ENCODE assay signal across 27 cellular contexts in genomic region chr19:54279441-54279962, GRCh38. TPM values are rescaled to one million over a fixed set of nuclear protein-coding genes. Genes with fewer than 3 reads are reported as not detected.
DNase-seq lines count a peak whose midpoint lies in the region; ATAC-seq and TF ChIP-seq lines count a peak whose summit lies in the region.
"Had no signal": no experiment of that assay in that cellular context is flagged by ENCODE, and none has a peak within 500 bp of the region (broad histone marks: within the 10 kb centered on the region; RNA-seq: fewer than 3 reads in every experiment).

No MANE protein-coding gene starts in this region.

- no peaks in the 10 kb centered on the region for H3K27me3 ChIP-seq in BLaER1
- H3K27me3 ChIP-seq in neutrophil, result no peaks in the 10 kb centered on the region
- peaks cover 0 to 18% (median 9%) of the 10 kb centered on the region in 5 donors for H3K27me3 ChIP-seq in subcutaneous abdominal adipose tissue (ENCODE audit: control insufficient read depth in 5 of 5, insufficient read depth in 4 of 5, low read length in 5 of 5)
- H3K27me3 ChIP-seq in naive thymus-derived CD4-positive, alpha-beta T cell (ENCODE audit: control insufficient read depth in 2 of 2, insufficient read depth in 2 of 2, low read length in 2 of 2), result no peaks in the 10 kb centered on the region

- intact Hi-C loops in naive thymus-derived CD4-positive, alpha-beta T cell (cut with micrococcal nuclease), result no loop called here

- H3K27me3 Mint-ChIP-seq in naive thymus-derived CD4-positive, alpha-beta T cell, result peaks cover 27 to 49% (median 28%) of the 10 kb centered on the region in 5 donors

- H3K4me1 ChIP-seq in BLaER1 (peaks cover 78% of the 10 kb centered on the region), neutrophil (ENCODE audit: control insufficient read depth in 1 of 2, insufficient read depth in 1 of 2, low read depth in 1 of 2, low read length in 1 of 2) (peaks cover 65 to 79% of the 10 kb centered on the region in 2 experiments), subcutaneous abdominal adipose tissue (ENCODE audit: control insufficient read depth in 5 of 5, insufficient read depth in 5 of 5, low read length in 5 of 5) (peaks cover 0 to 23% (median 5%) of the 10 kb centered on the region in 5 donors)
- H3K4me1 ChIP-seq in naive thymus-derived CD4-positive, alpha-beta T cell (ENCODE audit: control insufficient read depth in 2 of 2, insufficient read depth in 2 of 2, low read length in 2 of 2), result no peaks in the 10 kb centered on the region

- H3K4me1 Mint-ChIP-seq in naive thymus-derived CD4-positive, alpha-beta T cell, result peaks cover 0 to 11% (median under 1%) of the 10 kb centered on the region in 7 donors

- no peaks in the 10 kb centered on the region for H3K9me3 Mint-ChIP-seq in naive thymus-derived CD4-positive, alpha-beta T cell

- peaks cover 0 to 5% (median 0%) of the 10 kb centered on the region in 5 donors for H3K36me3 Mint-ChIP-seq in naive thymus-derived CD4-positive, alpha-beta T cell

- no peaks in the 10 kb centered on the region for H4K20me1 ChIP-seq in BLaER1

- POLR2A ChIA-PET in naive thymus-derived CD4-positive, alpha-beta T cell (lab: Charles Lee), result no interaction called here

- H3K36me3 ChIP-seq in BLaER1 (no peaks in the 10 kb centered on the region), neutrophil (peaks cover 54% of the 10 kb centered on the region), subcutaneous abdominal adipose tissue (ENCODE audit: control insufficient read depth in 5 of 5, insufficient read depth in 5 of 5, low read length in 5 of 5) (no peaks in the 10 kb centered on the region)
- no peaks in the 10 kb centered on the region for H3K36me3 ChIP-seq in naive thymus-derived CD4-positive, alpha-beta T cell (ENCODE audit: control insufficient read depth in 2 of 3, insufficient read depth in 3 of 3, low read length in 3 of 3)

- no peak overlapping the region for H3K4me3 Mint-ChIP-seq in naive thymus-derived CD4-positive, alpha-beta T cell

- H3K4me2 ChIP-seq in BLaER1, result peak overlapping the region; percentile 80

- H3K27ac Mint-ChIP-seq in naive thymus-derived CD4-positive, alpha-beta T cell, result no peak overlapping the region

- H3K27ac ChIP-seq in BLaER1 (peak overlapping the region; percentile 99), coronary artery (no peak overlapping the region), neutrophil (peak overlapping the region; percentile 98), subcutaneous abdominal adipose tissue (ENCODE audit: low read depth, low read length) (no peak overlapping the region)
- no peak overlapping the region for H3K27ac ChIP-seq in naive thymus-derived CD4-positive, alpha-beta T cell (ENCODE audit: low read depth, low read length)
- H3K27ac ChIP-seq: RWPE1 had no signal

- CTCF ChIA-PET in naive thymus-derived CD4-positive, alpha-beta T cell (lab: Charles Lee), result no interaction called here

- H3K4me3 ChIP-seq in BLaER1 (peak overlapping the region; percentile 62; the same call in 1 of the 2 replicates), coronary artery (peak overlapping the region; percentile 44), neutrophil (ENCODE audit: low read depth in 1 of 2, low read length in 1 of 2) (peak overlapping the region; percentile 73 to 88), subcutaneous abdominal adipose tissue (ENCODE audit: low read depth in 1 of 5, low read length in 5 of 5) (peak overlapping the region in 4 of 5 donors; percentile 11 to 60 (median 48))
- no peak overlapping the region for H3K4me3 ChIP-seq in naive thymus-derived CD4-positive, alpha-beta T cell (ENCODE audit: low read length)

- DNase-seq in coronary artery (ENCODE audit: low spot score) (no peak), HT-29 (ENCODE audit: low spot score) (no peak)
- no peak for DNase-seq in naive thymus-derived CD4-positive, alpha-beta T cell
- DNase-seq: C1 segment of cervical spinal cord, Calu3, DMS79 treated with DMSO at 0.1 percent for 48 hours, GF-D8, HCEC 1CT, Karpas-422, NCI-H1092, NCI-H1417 treated with DMSO at 0.1 percent for 48 hours, NCI-H1694 treated with DMSO at 0.1 percent for 48 hours, NCI-H2081, NCI-H2227 treated with DMSO at 0.1 percent for 48 hours, NCI-H526 treated with DMSO at 0.1 percent for 48 hours, SHP77 had no signal

- TF ChIP-seq CTCF in coronary artery (IDR thresholded peaks at IDR 0.05) (no peak), neutrophil (IDR thresholded peaks at IDR 0.05) (no peak)

- no peak for ATAC-seq in HG03039 (IDR thresholded peaks at IDR 0.05; ENCODE audit: unreplicated experiment)
- no peak for ATAC-seq in naive thymus-derived CD4-positive, alpha-beta T cell
- ATAC-seq: HepG2 had no signal

- H3K9me3 ChIP-seq in BLaER1 (no peaks in the 10 kb centered on the region), neutrophil (no peaks in the 10 kb centered on the region), subcutaneous abdominal adipose tissue (ENCODE audit: control insufficient read depth in 5 of 5, low read length in 5 of 5) (no peaks in the 10 kb centered on the region)
- H3K9me3 ChIP-seq in naive thymus-derived CD4-positive, alpha-beta T cell (ENCODE audit: control insufficient read depth in 2 of 3, low read length in 3 of 3), result no peaks in the 10 kb centered on the region

- H3K9ac ChIP-seq in BLaER1, result peak overlapping the region; percentile 86
- H3K9ac ChIP-seq in subcutaneous abdominal adipose tissue (ENCODE audit: low read length in 5 of 5), result no peak overlapping the region

RNA-seq across cellular contexts. Expression of gene LILRB2, which starts 1.4 kb away (rescaled TPM):
- total RNA-seq in naive thymus-derived CD4-positive, alpha-beta T cell, result 100 to 1,000 TPM in 1 of 5 experiments, 10 to 100 TPM in 1, 1 to 10 TPM in 2, not detected in 1; 1.5 to 131 (median 6.0) TPM
- under 1 TPM in 1 of 2 donors, not detected in 1; 0.12 TPM for polyA plus RNA-seq in naive thymus-derived CD4-positive, alpha-beta T cell
- not detected in 2 replicates for total RNA-seq in HT-29 (2014; rRNA removed; shearing (Covaris generic))
- total RNA-seq: A172, Calu3, H1, HepG2, HT1080, NCI-H460, SK-MEL-5 had no signal
- polyA plus RNA-seq: H1, HepG2 had no signal

RNA-seq across cellular contexts. Expression of gene LILRB5, which starts 22.4 kb away (rescaled TPM):
- total RNA-seq in naive thymus-derived CD4-positive, alpha-beta T cell, result 1 to 10 TPM in 3 of 5 experiments, under 1 TPM in 1, not detected in 1; 0.08 to 1.8 (median 1.2) TPM
- not detected for polyA plus RNA-seq in naive thymus-derived CD4-positive, alpha-beta T cell
- 0.08 TPM in 1 of 2 replicates, not detected in the other for total RNA-seq in HT-29 (2014; rRNA removed; shearing (Covaris generic))
- total RNA-seq: A172, Calu3, H1, HepG2, HT1080, NCI-H460, SK-MEL-5 had no signal
- polyA plus RNA-seq: HepG2 had no signal

RNA-seq across cellular contexts. Expression of gene LILRA5, which starts 33.5 kb away (rescaled TPM):
- total RNA-seq in naive thymus-derived CD4-positive, alpha-beta T cell, result 10 to 100 TPM in 1 of 5 experiments, 1 to 10 TPM in 1, under 1 TPM in 2, not detected in 1; 0.32 to 82.1 (median 5.1) TPM
- polyA plus RNA-seq in naive thymus-derived CD4-positive, alpha-beta T cell, result under 1 TPM in 1 of 2 donors, not detected in 1; 0.34 TPM
- total RNA-seq in HT-29 (2014; rRNA removed; shearing (Covaris generic)), result not detected in 2 replicates
- total RNA-seq: A172, Calu3, H1, HepG2, HT1080, NCI-H460, SK-MEL-5 had no signal
- polyA plus RNA-seq: H1, HepG2 had no signal

RNA-seq across cellular contexts. Expression of gene LILRA6, which starts 36.9 kb away (rescaled TPM):
- 10 to 100 TPM in 1 of 5 experiments, 1 to 10 TPM in 1, under 1 TPM in 3; 0.24 to 27.0 (median 0.97) TPM for total RNA-seq in naive thymus-derived CD4-positive, alpha-beta T cell
- under 1 TPM; 0.12 to 0.36 TPM for polyA plus RNA-seq in naive thymus-derived CD4-positive, alpha-beta T cell
- total RNA-seq in HT-29 (2014; rRNA removed; shearing (Covaris generic)), result not detected in 2 replicates
- total RNA-seq: A172, Calu3, H1, HepG2, HT1080, NCI-H460 had no signal
- polyA plus RNA-seq: H1, HepG2 had no signal

RNA-seq across cellular contexts. Expression of gene LILRB3, which starts 56.7 kb away (rescaled TPM):
- total RNA-seq in naive thymus-derived CD4-positive, alpha-beta T cell, result 10 to 100 TPM in 1 of 5 experiments, 1 to 10 TPM in 4; 1.9 to 76.4 (median 2.1) TPM
- polyA plus RNA-seq in naive thymus-derived CD4-positive, alpha-beta T cell, result under 1 TPM in 1 of 2 donors, not detected in 1; 0.40 TPM
- not detected in 2 replicates for total RNA-seq in HT-29 (2014; rRNA removed; shearing (Covaris generic))
- total RNA-seq: A172, Calu3, H1, HepG2, HT1080, NCI-H460 had no signal
- polyA plus RNA-seq: H1 had no signal

Comparison
In these comparisons a context has a peak if more than half of its experiments do, and no peak if none do; other contexts are left out.
1. H3K27ac ChIP-seq: peak in BLaER1 (single experiment) and neutrophil (single experiment); none in coronary artery (0 of 2), subcutaneous abdominal adipose tissue (single experiment) and naive thymus-derived CD4-positive, alpha-beta T cell (single experiment).